15 cellular contexts compared by ENCODE assay signal in genomic region chr19:388691-389090, GRCh38. TPM values are rescaled to one million over a fixed set of nuclear protein-coding genes. Genes with fewer than 3 reads are reported as not detected.
DNase-seq lines count a peak whose midpoint lies in the region; ATAC-seq and TF ChIP-seq lines count a peak whose summit lies in the region.
"Had no signal": no experiment of that assay in that cellular context is flagged by ENCODE, and none has a peak within 500 bp of the region (broad histone marks: within the 10 kb centered on the region; RNA-seq: fewer than 3 reads in every experiment).

No MANE protein-coding gene starts in this region.

- H4K20me1 ChIP-seq in osteoblast (ENCODE audit: insufficient read depth, low read length): no peaks in the 10 kb centered on the region
- H4K20me1 ChIP-seq: BLaER1 treated with 17β-estradiol and CSF1 and Interleukin-3, amounts not matched to agents 10 nM and 100 nM had no signal

- H3K79me2 ChIP-seq in osteoblast (ENCODE audit: insufficient read depth, low read length): no peaks in the 10 kb centered on the region

- H3K4me2 ChIP-seq in osteoblast (ENCODE audit: insufficient read depth, low read length): no peak overlapping the region
- H3K4me2 ChIP-seq: BLaER1 treated with 17β-estradiol and CSF1 and Interleukin-3, amounts not matched to agents 10 nM and 100 nM had no signal

- TF ChIP-seq CTCF in foreskin keratinocyte (conservative IDR thresholded peaks at IDR 0.05) (no peak), osteoblast (IDR thresholded peaks at IDR 0.05; ENCODE audit: extremely low read depth, low read depth, low read length) (no peak), GM13977 (IDR thresholded peaks at IDR 0.05; ENCODE audit: extremely low read depth, insufficient read depth, missing control alignments) (no peak)

- peak; percentile 4 for DNase-seq in activated naive CD4-positive, alpha-beta T cell treated with anti-CD3 and anti-CD28 coated beads, Interleukin-2, amount 50 U/mL, for 16 hours
- DNase-seq in activated naive CD4-positive, alpha-beta T cell treated with anti-CD3 and anti-CD28 coated beads for 36 hours: no peak
- DNase-seq in NT2/D1 (ENCODE audit: low read depth, low spot score) (no peak), foreskin keratinocyte (no peak), osteoblast (ENCODE audit: insufficient read length, low spot score, missing footprints) (peak; percentile 14), GM13977 (ENCODE audit: low spot score) (no peak)
- no peak for DNase-seq in activated T-cell treated with anti-CD3 and anti-CD28 coated beads, Interleukin-2, amount 50 U/mL, for 24 hours
- DNase-seq: ACHN; Calu3; CD4-positive, alpha-beta T cell; DMS 273 treated with DMSO at 0.1 percent for 48 hours; EL; IMR-90 had no signal

- in situ Hi-C loops in GM13977 (cut with MboI; ENCODE audit: low pct_unique_long_range_greater_than_20kb, low sequenced_read_pairs, unreplicated experiment): no loop called here

- ATAC-seq in foreskin keratinocyte (no peak), GM19397 (IDR thresholded peaks at IDR 0.05; ENCODE audit: unreplicated experiment) (no peak)

- H3K27me3 ChIP-seq in NT2/D1 (ENCODE audit: insufficient read depth, insufficient read length): peaks cover 6% of the 10 kb centered on the region
- H3K27me3 ChIP-seq in foreskin keratinocyte: no peaks in the 10 kb centered on the region
- H3K27me3 ChIP-seq in osteoblast (ENCODE audit: insufficient read depth, low read length): peaks cover 24% of the 10 kb centered on the region
- H3K27me3 ChIP-seq: BLaER1 treated with 17β-estradiol and CSF1 and Interleukin-3, amounts not matched to agents 10 nM and 100 nM had no signal

- peaks cover 6% of the 10 kb centered on the region for H3K9me3 Mint-ChIP-seq in activated naive CD4-positive, alpha-beta T cell treated with anti-CD3 and anti-CD28 coated beads for 36 hours
- H3K9me3 Mint-ChIP-seq in activated T-cell treated with anti-CD3 and anti-CD28 coated beads, Interleukin-2, amount 50 U/mL, for 24 hours: peaks cover 5% of the 10 kb centered on the region

- H3K27ac Mint-ChIP-seq in activated naive CD4-positive, alpha-beta T cell treated with anti-CD3 and anti-CD28 coated beads for 36 hours: no peak overlapping the region
- H3K27ac Mint-ChIP-seq in activated T-cell treated with anti-CD3 and anti-CD28 coated beads, Interleukin-2, amount 50 U/mL, for 24 hours: no peak overlapping the region
- H3K27ac Mint-ChIP-seq: CD4-positive, alpha-beta T cell had no signal

- peaks cover 33% of the 10 kb centered on the region for H3K27me3 Mint-ChIP-seq in activated naive CD4-positive, alpha-beta T cell treated with anti-CD3 and anti-CD28 coated beads for 36 hours (ENCODE audit: low read depth)
- peaks cover 44% of the 10 kb centered on the region for H3K27me3 Mint-ChIP-seq in activated T-cell treated with anti-CD3 and anti-CD28 coated beads, Interleukin-2, amount 50 U/mL, for 24 hours

- H3K27ac ChIP-seq in foreskin keratinocyte: peak overlapping the region; percentile 57
- no peak overlapping the region for H3K27ac ChIP-seq in osteoblast (ENCODE audit: low read depth, low read length)
- H3K27ac ChIP-seq: BLaER1 treated with 17β-estradiol and CSF1 and Interleukin-3, amounts not matched to agents 10 nM and 100 nM had no signal

- peak overlapping the region; percentile 5 for H3K9ac ChIP-seq in NT2/D1 (ENCODE audit: insufficient read length, low read depth)
- H3K9ac ChIP-seq: BLaER1 treated with 17β-estradiol and CSF1 and Interleukin-3, amounts not matched to agents 10 nM and 100 nM had no signal

- H3K9me3 ChIP-seq in NT2/D1 (ENCODE audit: insufficient read depth, low read length) (no peaks in the 10 kb centered on the region), osteoblast (ENCODE audit: low read depth, low read length) (no peaks in the 10 kb centered on the region)

- H3K36me3 Mint-ChIP-seq in activated naive CD4-positive, alpha-beta T cell treated with anti-CD3 and anti-CD28 coated beads for 36 hours (ENCODE audit: low read depth): no peaks in the 10 kb centered on the region
- no peaks in the 10 kb centered on the region for H3K36me3 Mint-ChIP-seq in activated T-cell treated with anti-CD3 and anti-CD28 coated beads, Interleukin-2, amount 50 U/mL, for 24 hours (ENCODE audit: low read depth)

- H3K4me1 Mint-ChIP-seq in activated naive CD4-positive, alpha-beta T cell treated with anti-CD3 and anti-CD28 coated beads for 36 hours (ENCODE audit: low read depth): peaks cover 15% of the 10 kb centered on the region
- peaks cover 14% of the 10 kb centered on the region for H3K4me1 Mint-ChIP-seq in activated T-cell treated with anti-CD3 and anti-CD28 coated beads, Interleukin-2, amount 50 U/mL, for 24 hours (ENCODE audit: low read depth)

- intact Hi-C loops in activated naive CD4-positive, alpha-beta T cell treated with anti-CD3 and anti-CD28 coated beads for 36 hours (cut with micrococcal nuclease): no loop called here

- no peak overlapping the region for H2AFZ ChIP-seq in osteoblast (ENCODE audit: low read length)

- H3K4me3 ChIP-seq in NT2/D1 (ENCODE audit: insufficient read length, low read depth) (no peak overlapping the region), osteoblast (ENCODE audit: insufficient read depth, low read length) (no peak overlapping the region)
- H3K4me3 ChIP-seq: BLaER1 treated with 17β-estradiol and CSF1 and Interleukin-3, amounts not matched to agents 10 nM and 100 nM had no signal

- H3K4me1 ChIP-seq in NT2/D1 (ENCODE audit: insufficient read depth, insufficient read length) (peaks cover 29% of the 10 kb centered on the region), foreskin keratinocyte (peaks cover 4% of the 10 kb centered on the region), osteoblast (ENCODE audit: insufficient read depth, low read length) (no peaks in the 10 kb centered on the region)

- no peaks in the 10 kb centered on the region for H3K36me3 ChIP-seq in NT2/D1 (ENCODE audit: insufficient read depth, insufficient read length, low read length)
- no peaks in the 10 kb centered on the region for H3K36me3 ChIP-seq in osteoblast (ENCODE audit: insufficient read depth, low read length)
- H3K36me3 ChIP-seq: BLaER1 treated with 17β-estradiol and CSF1 and Interleukin-3, amounts not matched to agents 10 nM and 100 nM had no signal

- no peak overlapping the region for H3K4me3 Mint-ChIP-seq in activated naive CD4-positive, alpha-beta T cell treated with anti-CD3 and anti-CD28 coated beads for 36 hours
- H3K4me3 Mint-ChIP-seq in activated T-cell treated with anti-CD3 and anti-CD28 coated beads, Interleukin-2, amount 50 U/mL, for 24 hours: no peak overlapping the region
- H3K4me3 Mint-ChIP-seq: CD4-positive, alpha-beta T cell had no signal

- CTCF ChIA-PET in activated naive CD4-positive, alpha-beta T cell treated with anti-CD3 and anti-CD28 coated beads for 36 hours (lab: Charles Lee): no interaction called here

RNA-seq across cellular contexts. Expression of gene C2CD4C, which starts 20.3 kb away (rescaled TPM):
- under 1 TPM; 0.10 to 0.12 TPM for total RNA-seq in activated naive CD4-positive, alpha-beta T cell treated with anti-CD3 and anti-CD28 coated beads for 36 hours
- total RNA-seq in foreskin keratinocyte (4.3 and 5.2 TPM in 2 replicates), osteoblast (not detected in 2 replicates)
- 4.0 and 5.5 TPM in 2 replicates for polyA plus RNA-seq in foreskin keratinocyte
- total RNA-seq: CD4-positive, alpha-beta T cell had no signal

RNA-seq across cellular contexts. Expression of gene MIER2, which starts 44.1 kb away (rescaled TPM):
- total RNA-seq in activated naive CD4-positive, alpha-beta T cell treated with anti-CD3 and anti-CD28 coated beads for 36 hours: 10 to 100 TPM; 19.4 to 20.4 TPM
- 23.5 and 27.8 TPM in 2 replicates for total RNA-seq in foreskin keratinocyte
- polyA plus RNA-seq in foreskin keratinocyte: 26.9 and 28.8 TPM in 2 replicates
- total RNA-seq in osteoblast: 10.9 and 14.8 TPM in 2 replicates

Comparison
In these comparisons a context has a peak if more than half of its experiments do, and no peak if none do; other contexts are left out.
1. DNase-seq: peak in activated naive CD4-positive, alpha-beta T cell treated with anti-CD3 and anti-CD28 coated beads, Interleukin-2, amount 50 U/mL, for 16 hours (single experiment) and osteoblast (single experiment); none in activated naive CD4-positive, alpha-beta T cell treated with anti-CD3 and anti-CD28 coated beads for 36 hours (single experiment), NT2/D1 (single experiment), foreskin keratinocyte (0 of 2), activated T-cell treated with anti-CD3 and anti-CD28 coated beads, Interleukin-2, amount 50 U/mL, for 24 hours (single experiment) and GM13977 (single experiment).